ENCODE assay signal across 8 cellular contexts in the genomic region with DNA sequence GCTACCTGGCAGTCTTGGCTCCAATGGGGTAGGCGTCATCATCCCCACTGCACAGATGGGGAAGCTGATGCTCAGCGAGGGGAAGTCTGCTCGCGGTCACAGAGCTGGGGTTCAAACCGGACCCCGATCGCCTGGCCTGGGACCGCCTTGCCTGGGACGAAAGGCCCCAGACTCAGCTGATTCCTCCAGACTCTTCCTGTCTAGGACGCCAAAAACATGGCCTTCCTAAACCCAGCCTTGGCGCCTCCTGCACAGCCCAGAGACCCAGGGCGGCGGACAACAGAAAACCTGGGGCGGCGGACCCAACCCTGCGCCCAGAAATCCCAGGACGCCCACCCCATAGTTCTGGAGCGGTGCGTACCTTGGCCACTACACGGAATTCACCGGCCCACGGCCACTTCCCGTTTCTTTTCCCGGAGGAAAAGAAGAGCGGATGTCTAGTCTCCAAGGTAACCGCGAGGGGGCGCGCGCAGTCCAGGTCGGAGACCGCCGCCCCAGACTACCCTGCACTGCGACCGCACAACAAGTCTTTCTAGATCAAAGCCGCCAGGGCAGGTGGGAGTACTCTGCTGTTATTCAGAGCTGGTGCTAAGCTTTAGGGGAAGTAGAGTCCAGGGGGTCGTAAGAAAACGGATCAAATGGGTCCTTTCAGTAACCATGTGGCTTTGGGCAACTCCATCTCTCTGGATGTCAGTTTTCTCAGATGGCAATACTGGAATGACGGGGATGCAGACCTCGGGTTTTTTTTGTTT. TPM values are rescaled to one million over a fixed set of nuclear protein-coding genes. Genes with fewer than 3 reads are reported as not detected.
DNase-seq lines count a peak whose midpoint lies in the region; ATAC-seq and TF ChIP-seq lines count a peak whose summit lies in the region.

No MANE protein-coding gene starts in this region.

- peaks cover 9% of the 10 kb centered on the region for H3K4me1 ChIP-seq in OCI-LY3 (ENCODE audit: low read length)
- H3K4me1 ChIP-seq in esophagus muscularis mucosa: peaks cover 0 to 19% (median 18%) of the 10 kb centered on the region in 4 donors

- H3K4me1 Mint-ChIP-seq in activated T-cell treated with anti-CD3 and anti-CD28 coated beads, Interleukin-2, amount 50 U/mL, for 24 hours (ENCODE audit: low read depth): peaks cover 6% of the 10 kb centered on the region

- CTCF ChIA-PET in AG04450 (lab: Charles Lee): interaction anchor here (0.5 to 3.2 kb wide), 38 partner anchors 9 to 705 kb away, joined by 3 to 27 read pairs (median 4); partner anchors contain the start of gene PDE12

- no peaks in the 10 kb centered on the region for H3K9me3 ChIP-seq in AG04450 (ENCODE audit: control insufficient read depth, insufficient read depth, low read length)
- no peaks in the 10 kb centered on the region for H3K9me3 ChIP-seq in OCI-LY3 (ENCODE audit: insufficient read depth, low read length)
- H3K9me3 ChIP-seq in esophagus muscularis mucosa: no peaks in the 10 kb centered on the region

- DNase-seq in AG04450 (ENCODE audit: low read depth, low spot score) (peak; percentile 8), esophagus muscularis mucosa (ENCODE audit: extremely low spot score) (no peak), myocyte (ENCODE audit: low read depth) (peak; percentile 51)
- peak; percentile 77 for DNase-seq in activated T-cell treated with anti-CD3 and anti-CD28 coated beads, Interleukin-2, amount 50 U/mL, for 24 hours
- peak; percentile 38 to 39 for DNase-seq in stimulated activated CD8-positive, alpha-beta memory T cell treated with anti-CD3 and anti-CD28 coated beads, Interleukin-7, amount 100 ng/mL, for 48 hours (ENCODE audit: extremely low read depth in 1 of 2, low read depth in 1 of 2)

- peak overlapping the region; percentile 99 for H3K4me2 ChIP-seq in OCI-LY3 (ENCODE audit: low read length)

- peak overlapping the region; percentile 71 for H3K4me3 Mint-ChIP-seq in activated T-cell treated with anti-CD3 and anti-CD28 coated beads, Interleukin-2, amount 50 U/mL, for 24 hours

- H3K27ac ChIP-seq in AG04450 (ENCODE audit: low read depth, low read length) (no peak overlapping the region), OCI-LY3 (ENCODE audit: low read length) (no peak overlapping the region), esophagus muscularis mucosa (replicated peaks in 1 of 4) (no peak overlapping the region)

- H3K4me3 ChIP-seq in AG04450 (ENCODE audit: low read depth, low read length): peak overlapping the region; percentile 57
- H3K4me3 ChIP-seq in OCI-LY3 (ENCODE audit: low read length): peak overlapping the region; percentile 92
- H3K4me3 ChIP-seq in esophagus muscularis mucosa: peak overlapping the region; percentile 53 to 62 (median 55)

- WGBS in esophagus muscularis mucosa: 13% methylated on average over 17 of the region's 40 CpGs

- TF ChIP-seq EP300 in esophagus muscularis mucosa (IDR thresholded peaks at IDR 0.05): no peak

- H2AFZ ChIP-seq in OCI-LY3 (ENCODE audit: low read depth, low read length): peak overlapping the region; percentile 99

- H3K27me3 ChIP-seq in AG04450 (ENCODE audit: control insufficient read depth, insufficient read depth, low read length): peaks cover 23% of the 10 kb centered on the region
- peaks cover 47% of the 10 kb centered on the region for H3K27me3 ChIP-seq in OCI-LY3 (ENCODE audit: low read depth, low read length)
- no peaks in the 10 kb centered on the region for H3K27me3 ChIP-seq in esophagus muscularis mucosa

- H3K27ac Mint-ChIP-seq in activated T-cell treated with anti-CD3 and anti-CD28 coated beads, Interleukin-2, amount 50 U/mL, for 24 hours: no peak overlapping the region

- no peaks in the 10 kb centered on the region for H4K20me1 ChIP-seq in OCI-LY3 (ENCODE audit: insufficient read depth, low read length)

- H3K36me3 ChIP-seq in OCI-LY3 (replicated peaks; ENCODE audit: low read depth, low read length): no peaks in the 10 kb centered on the region
- no peaks in the 10 kb centered on the region for H3K36me3 ChIP-seq in esophagus muscularis mucosa

- peak; percentile 79 for TF ChIP-seq CTCF in AG04450 (IDR thresholded peaks at IDR 0.05; ENCODE audit: low read depth, low read length)
- TF ChIP-seq CTCF in OCI-LY3 (IDR thresholded peaks at IDR 0.05; ENCODE audit: low read depth, low read length): peak; percentile 96
- peak; percentile 68 to 91 (median 75) for TF ChIP-seq CTCF in esophagus muscularis mucosa (IDR thresholded peaks at IDR 0.05)

- intact Hi-C loops in esophagus muscularis mucosa (cut with DNase I): loop anchor here (2.0 to 10.0 kb wide), 3 partner anchors 57 to 175 kb away; partner anchors contain the start of gene APPL1

- H3K27me3 Mint-ChIP-seq in activated T-cell treated with anti-CD3 and anti-CD28 coated beads, Interleukin-2, amount 50 U/mL, for 24 hours: peaks cover 61% of the 10 kb centered on the region

- H3K9ac ChIP-seq in OCI-LY3 (ENCODE audit: low read length): peak overlapping the region; percentile 72

- no peaks in the 10 kb centered on the region for H3K9me3 Mint-ChIP-seq in activated T-cell treated with anti-CD3 and anti-CD28 coated beads, Interleukin-2, amount 50 U/mL, for 24 hours

- TF ChIP-seq POLR2A in GM18505 (IDR thresholded peaks at IDR 0.05; ENCODE audit: borderline replicate concordance, extremely low read depth, insufficient read depth, insufficient read length) (no peak), esophagus muscularis mucosa (IDR thresholded peaks at IDR 0.05; ENCODE audit: low read depth) (no peak)

- POLR2A ChIA-PET in AG04450 (lab: Yijun Ruan, JAX): no interaction called here

- ATAC-seq in GM18505 (IDR thresholded peaks at IDR 0.05; ENCODE audit: unreplicated experiment) (peak; percentile 62), HG03354 (IDR thresholded peaks at IDR 0.05; ENCODE audit: poor library complexity, severe bottlenecking, unreplicated experiment) (peak; percentile 75)

- no peaks in the 10 kb centered on the region for H3K79me2 ChIP-seq in OCI-LY3 (ENCODE audit: low read length)

- no peaks in the 10 kb centered on the region for H3K36me3 Mint-ChIP-seq in activated T-cell treated with anti-CD3 and anti-CD28 coated beads, Interleukin-2, amount 50 U/mL, for 24 hours (ENCODE audit: low read depth)

RNA-seq across cellular contexts. Expression of gene IL17RD, which starts 4.9 kb away (rescaled TPM):
- 1.4 and 1.6 TPM in 2 replicates for polyA plus RNA-seq in AG04450 (2011; rRNA removed)
- 2.2 and 2.8 TPM in 2 replicates for polyA minus RNA-seq in AG04450 (2011; rRNA and poly(A)+ RNA removed)
- total RNA-seq in esophagus muscularis mucosa (10 to 100 TPM in 2 of 4 donors, 1 to 10 TPM in 2; 6.1 to 13.2 (median 9.5) TPM), myocyte (0.56 and 0.73 TPM in 2 replicates)
- polyA plus RNA-seq in myocyte (2012): 0.40 TPM

RNA-seq across cellular contexts. Expression of gene HESX1, which starts 29.7 kb away (rescaled TPM):
- polyA plus RNA-seq in AG04450 (2011; rRNA removed): 0.36 and 0.46 TPM in 2 replicates
- polyA minus RNA-seq in AG04450 (2011; rRNA and poly(A)+ RNA removed): not detected in 2 replicates
- under 1 TPM in 3 of 4 donors, not detected in 1; 0.52 to 0.86 (median 0.83) TPM for total RNA-seq in esophagus muscularis mucosa
- 0.59 and 0.73 TPM in 2 replicates for total RNA-seq in myocyte
- polyA plus RNA-seq in myocyte (2012): 0.42 TPM

RNA-seq across cellular contexts. Expression of gene APPL1, which starts 57.5 kb away (rescaled TPM):
- polyA plus RNA-seq in AG04450 (2011; rRNA removed): 16.9 and 23.5 TPM in 2 replicates
- polyA minus RNA-seq in AG04450 (2011; rRNA and poly(A)+ RNA removed): 32.0 and 34.8 TPM in 2 replicates
- total RNA-seq in esophagus muscularis mucosa (10 to 100 TPM; 41.1 to 53.2 (median 46.9) TPM), myocyte (35.7 and 42.9 TPM in 2 replicates)
- 9.3 TPM for polyA plus RNA-seq in myocyte (2012)
